Comparison of ENCODE assay signal across 8 cellular contexts in the genomic region with DNA sequence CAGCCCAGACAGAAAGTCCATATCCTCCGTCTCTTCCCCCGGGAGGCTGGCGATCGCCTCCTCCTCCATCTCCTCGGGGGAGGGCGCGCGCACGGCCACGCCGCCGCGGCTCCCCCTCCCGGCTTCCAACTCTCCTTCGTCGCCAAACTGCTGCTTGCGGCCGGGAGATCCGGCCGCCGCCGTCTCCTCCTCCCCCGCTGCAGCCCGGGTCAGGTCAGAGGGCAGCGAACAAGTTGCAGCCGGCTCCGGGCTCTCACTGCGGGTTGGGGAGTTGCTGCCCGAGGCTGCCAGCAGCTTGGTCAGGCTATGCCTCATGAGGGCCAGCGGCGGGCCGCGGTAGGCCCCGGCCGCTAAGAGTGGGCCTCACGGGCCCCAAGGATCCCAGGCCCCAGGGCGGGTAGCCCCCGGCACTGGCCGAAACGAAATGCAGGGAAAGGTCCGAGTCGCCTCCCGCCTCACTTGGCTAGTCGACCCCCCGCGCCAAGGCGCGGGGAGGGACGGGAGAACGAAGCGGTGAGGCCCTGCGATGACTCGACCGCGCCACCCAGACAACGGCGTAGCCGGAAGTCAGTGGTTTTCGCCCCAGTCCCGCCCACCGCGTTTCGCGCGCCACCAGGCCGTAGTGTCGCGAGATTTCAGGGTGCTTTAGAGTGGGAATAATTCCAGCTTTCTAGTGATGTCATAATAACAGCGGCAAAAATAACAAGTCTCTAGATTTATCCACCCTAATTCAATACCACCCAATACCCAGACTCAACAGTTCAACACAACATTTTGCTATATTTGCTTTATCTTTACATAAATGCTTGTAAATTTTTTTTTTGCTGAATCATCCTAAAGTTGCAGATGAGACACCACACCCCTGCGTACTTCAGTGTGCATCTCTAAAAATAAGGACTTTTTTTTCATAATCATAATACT. TPM values are rescaled to one million over a fixed set of nuclear protein-coding genes. Genes with fewer than 3 reads are reported as not detected.
DNase-seq lines count a peak whose midpoint lies in the region; ATAC-seq and TF ChIP-seq lines count a peak whose summit lies in the region.

A gene with protein sequence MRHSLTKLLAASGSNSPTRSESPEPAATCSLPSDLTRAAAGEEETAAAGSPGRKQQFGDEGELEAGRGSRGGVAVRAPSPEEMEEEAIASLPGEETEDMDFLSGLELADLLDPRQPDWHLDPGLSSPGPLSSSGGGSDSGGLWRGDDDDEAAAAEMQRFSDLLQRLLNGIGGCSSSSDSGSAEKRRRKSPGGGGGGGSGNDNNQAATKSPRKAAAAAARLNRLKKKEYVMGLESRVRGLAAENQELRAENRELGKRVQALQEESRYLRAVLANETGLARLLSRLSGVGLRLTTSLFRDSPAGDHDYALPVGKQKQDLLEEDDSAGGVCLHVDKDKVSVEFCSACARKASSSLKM (minus strand): TSS at position 569 of the 921 bp plus-strand sequence. CDS start 254 bp downstream, at position 315.

- peaks cover 0 to 2% (median 0%) of the 10 kb centered on the region in 3 donors for H3K27me3 Mint-ChIP-seq in CD14-positive monocyte (ENCODE audit: low read depth in 3 of 3)

- peaks cover 16% of the 10 kb centered on the region in 2 donors for H3K36me3 Mint-ChIP-seq in CD14-positive monocyte

- H3K27ac Mint-ChIP-seq in CD14-positive monocyte = peak within 1 kb of the TSS; percentile 97 to 99 (median 98)

- ATAC-seq in GM19397 (IDR thresholded peaks at IDR 0.05; ENCODE audit: unreplicated experiment) (peak; percentile 82), HG03571 (IDR thresholded peaks at IDR 0.05; ENCODE audit: unreplicated experiment) (peak; percentile 88)

- H3K4me3 Mint-ChIP-seq in CD14-positive monocyte = peak within 1 kb of the TSS; percentile 98 to 100

- peak within 1 kb of the TSS; percentile 89 to 99 (median 96) for H3K4me3 ChIP-seq in liver (ENCODE audit: low read depth in 1 of 3, low read length in 3 of 3)

- WGBS in liver = under 1% methylated on average over 70 of the region's 70 CpGs

- H3K36me3 ChIP-seq in liver (ENCODE audit: control insufficient read depth in 4 of 4, insufficient read depth in 3 of 4, low read depth in 1 of 4, low read length in 3 of 4) = peaks cover 0 to 8% (median 3%) of the 10 kb centered on the region in 4 donors

- H3K4me1 Mint-ChIP-seq in CD14-positive monocyte = peaks cover 28% of the 10 kb centered on the region

- H3K9me3 ChIP-seq in liver (ENCODE audit: control insufficient read depth in 4 of 4, low read length in 3 of 4) = no peaks in the 10 kb centered on the region

- intact Hi-C loops in CD14-positive monocyte (cut with micrococcal nuclease) = loop anchor here (1.0 to 10.0 kb wide), 3 partner anchors 10 to 580 kb away; a partner anchor contains a TSS

- peaks cover 0 to 2% (median 0%) of the 10 kb centered on the region in 7 donors for H3K9me3 Mint-ChIP-seq in CD14-positive monocyte

- DNase-seq in CD14-positive monocyte (ENCODE audit: low spot score) (peak; percentile 92), NCI-H82 (lab: John Stamatoyannopoulos, UW) (peak; percentile 94), dermis microvascular lymphatic vessel endothelial cell (ENCODE audit: low read depth in 2 of 2) (peak; percentile 87 to 95)
- peak; percentile 94 to 97 for DNase-seq in activated CD4-positive, alpha-beta T cell treated with anti-CD3 and anti-CD28 coated beads, Interleukin-2, amount 50 U/mL, for 48 hours
- DNase-seq in stimulated activated CD4-positive, alpha-beta T cell treated with anti-CD3 and anti-CD28 coated beads, Interleukin-4, amount 100 ng/mL, for 24 hours = peak; percentile 97

- peak within 1 kb of the TSS; percentile 92 to 96 for H3K27ac ChIP-seq in liver (ENCODE audit: low read depth in 1 of 2, low read length in 2 of 2)

- TF ChIP-seq RAD21 in liver (IDR thresholded peaks at IDR 0.05) = no peak

- TF ChIP-seq CTCF in CD14-positive monocyte (IDR thresholded peaks at IDR 0.05) = no peak
- no peak for TF ChIP-seq CTCF in liver (IDR thresholded peaks at IDR 0.05; ENCODE audit: low read depth, low read length, missing input control)

- peaks cover 0 to 30% (median 18%) of the 10 kb centered on the region in 4 donors for H3K4me1 ChIP-seq in liver (ENCODE audit: control insufficient read depth in 4 of 4, insufficient read depth in 4 of 4, low read length in 3 of 4)

- peak within 1 kb of the TSS; percentile 82 to 83 for H3K9ac ChIP-seq in liver (ENCODE audit: low read depth in 1 of 2, low read length in 2 of 2)

- H3K27me3 ChIP-seq in liver (ENCODE audit: control insufficient read depth in 4 of 4, insufficient read depth in 4 of 4, low read length in 3 of 4) = no peaks in the 10 kb centered on the region

TF ChIP-seq in liver, 16 proteins besides CTCF, POLR2A, EP300 and RAD21:
- TF ChIP-seq FOXA2 (IDR thresholded peaks at IDR 0.05) (no peak), SP1 (IDR thresholded peaks at IDR 0.05) (peak; percentile 33), GABPA (IDR thresholded peaks at IDR 0.05 in 1 of 2, conservative IDR thresholded peaks at IDR 0.05 in 1 of 2) (peak; percentile 52 to 86), HNF4A (conservative IDR thresholded peaks at IDR 0.05) (no peak), TAF1 (conservative IDR thresholded peaks at IDR 0.05) (peak; percentile 45), HNF4G (IDR thresholded peaks at IDR 0.05) (no peak), RXRA (IDR thresholded peaks at IDR 0.05) (peak in 1 of 2 donors; percentile 7), NR2F2 (IDR thresholded peaks at IDR 0.05) (peak; percentile 24), FOXA1 (IDR thresholded peaks at IDR 0.05) (no peak), YY1 (IDR thresholded peaks at IDR 0.05) (peak; percentile 79), JUND (IDR thresholded peaks at IDR 0.05) (peak in 1 of 2 donors; percentile 25), EGR1 (IDR thresholded peaks at IDR 0.05; ENCODE audit: low read depth in 2 of 2) (no peak)
- TF ChIP-seq, protein P1, sequence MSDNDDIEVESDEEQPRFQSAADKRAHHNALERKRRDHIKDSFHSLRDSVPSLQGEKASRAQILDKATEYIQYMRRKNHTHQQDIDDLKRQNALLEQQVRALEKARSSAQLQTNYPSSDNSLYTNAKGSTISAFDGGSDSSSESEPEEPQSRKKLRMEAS (IDR thresholded peaks at IDR 0.05) = no peak
- TF ChIP-seq, protein P2, sequence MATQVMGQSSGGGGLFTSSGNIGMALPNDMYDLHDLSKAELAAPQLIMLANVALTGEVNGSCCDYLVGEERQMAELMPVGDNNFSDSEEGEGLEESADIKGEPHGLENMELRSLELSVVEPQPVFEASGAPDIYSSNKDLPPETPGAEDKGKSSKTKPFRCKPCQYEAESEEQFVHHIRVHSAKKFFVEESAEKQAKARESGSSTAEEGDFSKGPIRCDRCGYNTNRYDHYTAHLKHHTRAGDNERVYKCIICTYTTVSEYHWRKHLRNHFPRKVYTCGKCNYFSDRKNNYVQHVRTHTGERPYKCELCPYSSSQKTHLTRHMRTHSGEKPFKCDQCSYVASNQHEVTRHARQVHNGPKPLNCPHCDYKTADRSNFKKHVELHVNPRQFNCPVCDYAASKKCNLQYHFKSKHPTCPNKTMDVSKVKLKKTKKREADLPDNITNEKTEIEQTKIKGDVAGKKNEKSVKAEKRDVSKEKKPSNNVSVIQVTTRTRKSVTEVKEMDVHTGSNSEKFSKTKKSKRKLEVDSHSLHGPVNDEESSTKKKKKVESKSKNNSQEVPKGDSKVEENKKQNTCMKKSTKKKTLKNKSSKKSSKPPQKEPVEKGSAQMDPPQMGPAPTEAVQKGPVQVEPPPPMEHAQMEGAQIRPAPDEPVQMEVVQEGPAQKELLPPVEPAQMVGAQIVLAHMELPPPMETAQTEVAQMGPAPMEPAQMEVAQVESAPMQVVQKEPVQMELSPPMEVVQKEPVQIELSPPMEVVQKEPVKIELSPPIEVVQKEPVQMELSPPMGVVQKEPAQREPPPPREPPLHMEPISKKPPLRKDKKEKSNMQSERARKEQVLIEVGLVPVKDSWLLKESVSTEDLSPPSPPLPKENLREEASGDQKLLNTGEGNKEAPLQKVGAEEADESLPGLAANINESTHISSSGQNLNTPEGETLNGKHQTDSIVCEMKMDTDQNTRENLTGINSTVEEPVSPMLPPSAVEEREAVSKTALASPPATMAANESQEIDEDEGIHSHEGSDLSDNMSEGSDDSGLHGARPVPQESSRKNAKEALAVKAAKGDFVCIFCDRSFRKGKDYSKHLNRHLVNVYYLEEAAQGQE (IDR thresholded peaks at IDR 0.05) = peak; percentile 64
- TF ChIP-seq, protein P3, sequence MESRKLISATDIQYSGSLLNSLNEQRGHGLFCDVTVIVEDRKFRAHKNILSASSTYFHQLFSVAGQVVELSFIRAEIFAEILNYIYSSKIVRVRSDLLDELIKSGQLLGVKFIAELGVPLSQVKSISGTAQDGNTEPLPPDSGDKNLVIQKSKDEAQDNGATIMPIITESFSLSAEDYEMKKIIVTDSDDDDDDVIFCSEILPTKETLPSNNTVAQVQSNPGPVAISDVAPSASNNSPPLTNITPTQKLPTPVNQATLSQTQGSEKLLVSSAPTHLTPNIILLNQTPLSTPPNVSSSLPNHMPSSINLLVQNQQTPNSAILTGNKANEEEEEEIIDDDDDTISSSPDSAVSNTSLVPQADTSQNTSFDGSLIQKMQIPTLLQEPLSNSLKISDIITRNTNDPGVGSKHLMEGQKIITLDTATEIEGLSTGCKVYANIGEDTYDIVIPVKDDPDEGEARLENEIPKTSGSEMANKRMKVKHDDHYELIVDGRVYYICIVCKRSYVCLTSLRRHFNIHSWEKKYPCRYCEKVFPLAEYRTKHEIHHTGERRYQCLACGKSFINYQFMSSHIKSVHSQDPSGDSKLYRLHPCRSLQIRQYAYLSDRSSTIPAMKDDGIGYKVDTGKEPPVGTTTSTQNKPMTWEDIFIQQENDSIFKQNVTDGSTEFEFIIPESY (IDR thresholded peaks at IDR 0.05) = peak; percentile 99
- TF ChIP-seq, protein P4, sequence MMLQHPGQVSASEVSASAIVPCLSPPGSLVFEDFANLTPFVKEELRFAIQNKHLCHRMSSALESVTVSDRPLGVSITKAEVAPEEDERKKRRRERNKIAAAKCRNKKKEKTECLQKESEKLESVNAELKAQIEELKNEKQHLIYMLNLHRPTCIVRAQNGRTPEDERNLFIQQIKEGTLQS (IDR thresholded peaks at IDR 0.05) = no peak

RNA-seq across cellular contexts. Expression of the gene that starts here (rescaled TPM):
- 1 to 10 TPM; 3.1 to 3.9 TPM for polyA plus RNA-seq in CD14-positive monocyte
- 20.9 and 26.3 TPM in 2 replicates for total RNA-seq in dermis microvascular lymphatic vessel endothelial cell
- 10 to 100 TPM; 28.2 to 50.0 TPM for total RNA-seq in liver
- polyA plus RNA-seq in liver = 10 to 100 TPM; 12.1 to 12.3 TPM

Comparison
In these comparisons a context has a peak if more than half of its experiments do, and no peak if none do; other contexts are left out.
1. Peak in every context shown above with its lines: DNase-seq, ATAC-seq, H3K4me3 ChIP-seq and H3K27ac ChIP-seq.